In genomic region chr18:48820483-48821250, GRCh38 we compare ENCODE assay signal across 8 cellular contexts.
DNase-seq lines count a peak whose midpoint lies in the region; ATAC-seq and TF ChIP-seq lines count a peak whose summit lies in the region.

No MANE protein-coding gene starts in this region.

- ATAC-seq in activated naive CD4-positive, alpha-beta T cell treated with anti-CD3 and anti-CD28 coated beads, Interleukin-2, amount 50 U/mL, for 72 hours: peak; percentile 95 to 98
- ATAC-seq in HG03097 (IDR thresholded peaks at IDR 0.05; ENCODE audit: low FRiP score, unreplicated experiment): peak; percentile 89

- peaks cover 0 to 5% of the 10 kb centered on the region in 2 donors for H3K9me3 Mint-ChIP-seq in activated naive CD4-positive, alpha-beta T cell treated with anti-CD3 and anti-CD28 coated beads, Interleukin-2, amount 50 U/mL, for 72 hours
- no peaks in the 10 kb centered on the region for H3K9me3 Mint-ChIP-seq in activated naive CD4-positive, alpha-beta T cell treated with anti-CD3 and anti-CD28 coated beads for 36 hours

- TF ChIP-seq CTCF in adrenal gland (IDR thresholded peaks at IDR 0.05) (no peak), transverse colon (IDR thresholded peaks at IDR 0.05) (no peak)

- peaks cover 0 to 21% of the 10 kb centered on the region in 2 donors for H3K36me3 ChIP-seq in adrenal gland (replicated peaks in 1 of 2)
- no peaks in the 10 kb centered on the region for H3K36me3 ChIP-seq in transverse colon

- H3K27me3 ChIP-seq in adrenal gland (no peaks in the 10 kb centered on the region), transverse colon (no peaks in the 10 kb centered on the region)

- peaks cover 10% of the 10 kb centered on the region for H3K4me1 Mint-ChIP-seq in activated naive CD4-positive, alpha-beta T cell treated with anti-CD3 and anti-CD28 coated beads for 36 hours (ENCODE audit: low read depth)

- no peak overlapping the region for H3K4me3 ChIP-seq in adrenal gland
- no peak overlapping the region for H3K4me3 ChIP-seq in transverse colon

- H3K9me3 ChIP-seq in adrenal gland (replicated peaks in 1 of 3): no peaks in the 10 kb centered on the region
- H3K9me3 ChIP-seq in transverse colon: no peaks in the 10 kb centered on the region

- DNase-seq in activated naive CD4-positive, alpha-beta T cell treated with anti-CD3 and anti-CD28 coated beads, Interleukin-2, amount 50 U/mL, for 72 hours (ENCODE audit: low spot score in 2 of 2): peak in 1 of 2 donors; percentile 58
- DNase-seq in activated naive CD4-positive, alpha-beta T cell treated with anti-CD3 and anti-CD28 coated beads for 36 hours: no peak
- DNase-seq in adrenal gland (peak in 5 of 7 donors; percentile 7 to 41 (median 9)), transverse colon (peak; percentile 5), G401 (ENCODE audit: low spot score) (no peak), NCI-H2107 (lab: John Stamatoyannopoulos, UW) (no peak), nucleus accumbens (lab: John Stamatoyannopoulos, UW) (no peak)

- H3K4me1 ChIP-seq in adrenal gland (replicated peaks in 1 of 2) (peaks cover 0 to 6% of the 10 kb centered on the region in 2 donors), transverse colon (peaks cover 0 to 12% (median 10%) of the 10 kb centered on the region in 4 donors)

- CTCF ChIA-PET in activated naive CD4-positive, alpha-beta T cell treated with anti-CD3 and anti-CD28 coated beads for 36 hours (lab: Charles Lee): no interaction called here

- in situ Hi-C loops in transverse colon (cut with MboI; ENCODE audit: low pct_ligation_motif_present in 1 of 4, low pct_unique_long_range_greater_than_20kb in 1 of 4, low sequenced_read_pairs in 3 of 4) (no loop called here), G401 (cut with HindIII; ENCODE audit: low sequenced_read_pairs) (no loop called here)

- H3K4me3 Mint-ChIP-seq in activated naive CD4-positive, alpha-beta T cell treated with anti-CD3 and anti-CD28 coated beads for 36 hours: no peak overlapping the region

- TF ChIP-seq POLR2A in adrenal gland (IDR thresholded peaks at IDR 0.05) (no peak), transverse colon (IDR thresholded peaks at IDR 0.05) (no peak)

- H3K27ac ChIP-seq in adrenal gland (no peak overlapping the region), transverse colon (no peak overlapping the region)

- H3K27ac Mint-ChIP-seq in activated naive CD4-positive, alpha-beta T cell treated with anti-CD3 and anti-CD28 coated beads, Interleukin-2, amount 50 U/mL, for 72 hours: peak overlapping the region; percentile 0 to 40
- no peak overlapping the region for H3K27ac Mint-ChIP-seq in activated naive CD4-positive, alpha-beta T cell treated with anti-CD3 and anti-CD28 coated beads for 36 hours

- peaks cover 0 to 27% of the 10 kb centered on the region in 2 donors for H3K36me3 Mint-ChIP-seq in activated naive CD4-positive, alpha-beta T cell treated with anti-CD3 and anti-CD28 coated beads, Interleukin-2, amount 50 U/mL, for 72 hours
- no peaks in the 10 kb centered on the region for H3K36me3 Mint-ChIP-seq in activated naive CD4-positive, alpha-beta T cell treated with anti-CD3 and anti-CD28 coated beads for 36 hours (ENCODE audit: low read depth)

- 94 to 97% (median 95%) methylated on average over 11 of the region's 11 CpGs for WGBS in adrenal gland, 4 donors
- 78 to 80% methylated on average over 1 to 11 of the region's 11 CpGs for WGBS in transverse colon (ENCODE audit: low coverage in 1 of 2), 2 donors

- intact Hi-C loops in activated naive CD4-positive, alpha-beta T cell treated with anti-CD3 and anti-CD28 coated beads for 36 hours (cut with micrococcal nuclease): no loop called here
- intact Hi-C loops in adrenal gland (cut with DNase I): no loop called here
- intact Hi-C loops in transverse colon (cut with DNase I; ENCODE audit: low total_unique reads): no loop called here

- H3K27me3 Mint-ChIP-seq in activated naive CD4-positive, alpha-beta T cell treated with anti-CD3 and anti-CD28 coated beads for 36 hours (ENCODE audit: low read depth): no peaks in the 10 kb centered on the region

- TF ChIP-seq EP300 in transverse colon (IDR thresholded peaks at IDR 0.05; ENCODE audit: low read depth): no peak

Comparison
In these comparisons a context has a peak if more than half of its experiments do, and no peak if none do; other contexts are left out.
1. DNase-seq: peak in adrenal gland (5 of 7) and transverse colon (single experiment); none in activated naive CD4-positive, alpha-beta T cell treated with anti-CD3 and anti-CD28 coated beads for 36 hours (single experiment), G401 (single experiment), NCI-H2107 (single experiment) and nucleus accumbens (0 of 56).